Comparison of ENCODE assay signal across 15 cellular contexts in the genomic region with DNA sequence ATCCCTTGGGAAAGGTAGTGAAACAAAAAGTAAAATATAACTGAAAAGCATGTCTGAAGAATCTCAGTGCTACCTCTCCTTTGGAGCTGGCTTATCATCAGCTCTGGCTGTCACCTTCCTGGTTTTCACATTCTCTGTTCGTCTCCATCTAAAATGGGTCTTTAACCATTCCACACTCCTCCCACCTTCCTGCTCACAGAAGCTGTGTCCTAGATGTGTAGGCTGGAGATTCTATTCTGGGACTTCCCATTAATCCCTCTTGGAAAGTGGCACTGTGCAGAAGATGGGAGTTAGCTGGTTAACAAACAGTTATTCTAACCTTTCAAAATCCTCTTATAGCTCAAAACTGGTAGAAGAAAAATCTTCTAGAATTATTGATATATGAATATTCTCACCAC. TPM values are rescaled to one million over a fixed set of nuclear protein-coding genes. Genes with fewer than 3 reads are reported as not detected.
DNase-seq lines count a peak whose midpoint lies in the region; ATAC-seq and TF ChIP-seq lines count a peak whose summit lies in the region.
"Had no signal": no experiment of that assay in that cellular context is flagged by ENCODE, and none has a peak within 500 bp of the region (broad histone marks: within the 10 kb centered on the region; RNA-seq: fewer than 3 reads in every experiment).

No MANE protein-coding gene starts in this region.

- H2BK120ac ChIP-seq in mesendoderm (ENCODE audit: low read depth, low read length) = no peak overlapping the region
- peak overlapping the region; percentile 38 for H2BK120ac ChIP-seq in trophoblast cell (ENCODE audit: insufficient read depth, low read length, poor library complexity)

- H3K9ac ChIP-seq in mesendoderm (ENCODE audit: low read length) (no peak overlapping the region), trophoblast cell (ENCODE audit: low read length) (no peak overlapping the region)

- no peak overlapping the region for H3K27ac Mint-ChIP-seq in GM23338
- no peak overlapping the region for H3K27ac Mint-ChIP-seq in activated naive CD4-positive, alpha-beta T cell treated with anti-CD3 and anti-CD28 coated beads, Interleukin-2, amount 50 U/mL, for 72 hours
- H3K27ac Mint-ChIP-seq in T-helper 17 cell = no peak overlapping the region

- H3K4me3 ChIP-seq in GM23338 (no peak overlapping the region), SJSA1 (peak overlapping the region; percentile 5; the same call in 1 of the 2 replicates), mesendoderm (ENCODE audit: low read length) (no peak overlapping the region), trophoblast cell (ENCODE audit: low read depth, low read length) (no peak overlapping the region)

- H3K9me3 Mint-ChIP-seq in GM23338 = peaks cover 23% of the 10 kb centered on the region
- peaks cover 0 to 1% of the 10 kb centered on the region in 2 donors for H3K9me3 Mint-ChIP-seq in activated naive CD4-positive, alpha-beta T cell treated with anti-CD3 and anti-CD28 coated beads, Interleukin-2, amount 50 U/mL, for 72 hours

- no peak overlapping the region for H3K56ac ChIP-seq in mesendoderm (ENCODE audit: low read length)

- H2AFZ ChIP-seq in GM23338 (no peak overlapping the region), trophoblast cell (ENCODE audit: insufficient read depth, low read length, poor library complexity) (no peak overlapping the region)

- no peak overlapping the region for H3K4ac ChIP-seq in mesendoderm (ENCODE audit: low read depth, low read length)
- H3K4ac ChIP-seq in trophoblast cell (ENCODE audit: low read depth, low read length) = no peak overlapping the region

- no peak overlapping the region for H4K91ac ChIP-seq in trophoblast cell (ENCODE audit: low read depth, low read length)

- peaks cover 27% of the 10 kb centered on the region for H3K4me1 Mint-ChIP-seq in GM23338
- peaks cover 4% of the 10 kb centered on the region for H3K4me1 Mint-ChIP-seq in T-helper 17 cell

- H3K14ac ChIP-seq in trophoblast cell (ENCODE audit: low read length) = no peak overlapping the region

- H3K36me3 Mint-ChIP-seq in GM23338 (ENCODE audit: low read depth) (peaks cover 35% of the 10 kb centered on the region), T-helper 17 cell (ENCODE audit: low read depth) (peaks cover 3% of the 10 kb centered on the region)
- peaks cover 0 to 1% of the 10 kb centered on the region in 2 donors for H3K36me3 Mint-ChIP-seq in activated naive CD4-positive, alpha-beta T cell treated with anti-CD3 and anti-CD28 coated beads, Interleukin-2, amount 50 U/mL, for 72 hours

- H4K8ac ChIP-seq in mesendoderm (ENCODE audit: low read depth, low read length) = no peak overlapping the region
- H4K8ac ChIP-seq in trophoblast cell (ENCODE audit: low read depth, low read length) = no peak overlapping the region

- 0 out of 2 replicates have a peak, but pooled peaks cover 6% of the 10 kb centered on the region for H3K9me3 ChIP-seq in SJSA1 (replicated peaks)
- H3K9me3 ChIP-seq in trophoblast cell (ENCODE audit: insufficient read depth, low read depth, low read length) = no peaks in the 10 kb centered on the region
- no peaks in the 10 kb centered on the region for H3K9me3 ChIP-seq in T-helper 17 cell (ENCODE audit: control insufficient read depth, low read length, poor library complexity, severe bottlenecking)

- peak overlapping the region; percentile 48 for H3K4me2 ChIP-seq in GM23338
- H3K4me2 ChIP-seq in mesendoderm (ENCODE audit: low read length) = no peak overlapping the region
- no peak overlapping the region for H3K4me2 ChIP-seq in trophoblast cell (ENCODE audit: low read length)

- H3K79me2 ChIP-seq in GM23338 (replicated peaks; ENCODE audit: insufficient read depth) = peaks cover 5% of the 10 kb centered on the region
- H3K79me2 ChIP-seq in mesendoderm (ENCODE audit: control insufficient read depth, insufficient read depth, low read length) = peaks cover 2% of the 10 kb centered on the region
- H3K79me2 ChIP-seq in trophoblast cell (ENCODE audit: control insufficient read depth, insufficient read depth, low read length, poor library complexity) = no peaks in the 10 kb centered on the region

- H3K18ac ChIP-seq in mesendoderm (ENCODE audit: low read length) = no peak overlapping the region
- H3K18ac ChIP-seq in trophoblast cell (ENCODE audit: low read length) = no peak overlapping the region

- DNase-seq in GM23338 (ENCODE audit: low spot score) (no peak), SJSA1 (ENCODE audit: low read depth in 1 of 2, low spot score in 2 of 2) (no peak), mesendoderm (peak; percentile 37), trophoblast cell (no peak), T-helper 17 cell (no peak), Ammon's horn (ENCODE audit: low spot score) (no peak)
- no peak for DNase-seq in activated naive CD4-positive, alpha-beta T cell treated with anti-CD3 and anti-CD28 coated beads, Interleukin-2, amount 50 U/mL, for 72 hours (ENCODE audit: low spot score in 2 of 2)
- DNase-seq: ACHN, DMS79 treated with DMSO at 0.1 percent for 48 hours, H9, NCI-H1105, NCI-H2081 treated with DMSO at 0.1 percent for 48 hours, NCI-H748 treated with DMSO at 0.1 percent for 48 hours, OCI-M1 had no signal

- ATAC-seq in GM23338 (no peak), T-helper 17 cell (no peak)
- ATAC-seq in activated naive CD4-positive, alpha-beta T cell treated with anti-CD3 and anti-CD28 coated beads, Interleukin-2, amount 50 U/mL, for 72 hours = no peak
- ATAC-seq: SK-N-SH treated with all-trans-retinoic acid at 6 μM for 48 hours had no signal

- H3K27me3 Mint-ChIP-seq in GM23338 (ENCODE audit: insufficient read depth, low read depth, poor library complexity) = peaks cover 3% of the 10 kb centered on the region
- peaks cover 47% of the 10 kb centered on the region for H3K27me3 Mint-ChIP-seq in T-helper 17 cell

- no peak overlapping the region for H3K4me3 Mint-ChIP-seq in GM23338
- H3K4me3 Mint-ChIP-seq in T-helper 17 cell = no peak overlapping the region
- H3K4me3 Mint-ChIP-seq: H9 had no signal

- H3K27ac ChIP-seq in GM23338 (ENCODE audit: low read depth) (no peak overlapping the region; the same call in 1 of the 2 replicates), SJSA1 (peak overlapping the region; percentile 50), mesendoderm (ENCODE audit: low read depth, low read length) (no peak overlapping the region), trophoblast cell (ENCODE audit: low read depth, low read length) (peak overlapping the region; percentile 21)

- H2BK5ac ChIP-seq in mesendoderm (ENCODE audit: low read length) (no peak overlapping the region), trophoblast cell (ENCODE audit: low read depth, low read length, poor library complexity) (no peak overlapping the region)

- no CpG with 5 or more reads among the region's 1 CpG for WGBS in mesendoderm (ENCODE audit: extremely low coverage, insufficient coverage, low lambda C conversion rate)
- WGBS in trophoblast cell (ENCODE audit: extremely low coverage, insufficient coverage, insufficient read length) = no CpG with 5 or more reads among the region's 1 CpG

- H4K5ac ChIP-seq in mesendoderm (ENCODE audit: low read length) = no peak overlapping the region

- H4K12ac ChIP-seq in trophoblast cell (ENCODE audit: low read depth, low read length) = no peak overlapping the region

- no peak overlapping the region for H2BK12ac ChIP-seq in trophoblast cell (ENCODE audit: low read length)

- peaks cover 9% of the 10 kb centered on the region for H3K9me2 ChIP-seq in GM23338 (ENCODE audit: insufficient read depth)

- no peak for TF ChIP-seq CTCF in GM23338 (conservative IDR thresholded peaks at IDR 0.05; ENCODE audit: low read depth in 2 of 2)

- H3K4me1 ChIP-seq in GM23338 (ENCODE audit: insufficient read depth) (peaks cover 28% of the 10 kb centered on the region), SJSA1 (replicated peaks) (peaks cover 33% of the 10 kb centered on the region), mesendoderm (ENCODE audit: control insufficient read depth, low read depth, low read length) (peaks cover 6% of the 10 kb centered on the region), trophoblast cell (ENCODE audit: control insufficient read depth in 1 of 2, insufficient read depth in 2 of 2, low read length in 2 of 2) (peaks cover 5 to 8% of the 10 kb centered on the region in 2 experiments)

- H2BK15ac ChIP-seq in mesendoderm (replicated peaks; ENCODE audit: low read depth) = no peak overlapping the region

- no peaks in the 10 kb centered on the region for H4K20me1 ChIP-seq in GM23338 (replicated peaks; ENCODE audit: insufficient read depth)

- no peak overlapping the region for H2AK5ac ChIP-seq in mesendoderm (ENCODE audit: low read length)
- H2AK5ac ChIP-seq in trophoblast cell (ENCODE audit: low read length) = no peak overlapping the region

- H3K23ac ChIP-seq in mesendoderm (ENCODE audit: low read length) (no peak overlapping the region), trophoblast cell (ENCODE audit: low read length) (no peak overlapping the region)

- H3K27me3 ChIP-seq in GM23338 (ENCODE audit: insufficient read depth) (no peaks in the 10 kb centered on the region), SJSA1 (replicated peaks) (no peaks in the 10 kb centered on the region), mesendoderm (ENCODE audit: insufficient read depth, low read length, poor library complexity) (no peaks in the 10 kb centered on the region), trophoblast cell (ENCODE audit: insufficient read depth, low read length) (no peaks in the 10 kb centered on the region)

- H3K36me3 ChIP-seq in GM23338 (ENCODE audit: insufficient read depth) (peaks cover 5% of the 10 kb centered on the region; the same call in 1 of the 2 replicates), SJSA1 (peaks cover 8% of the 10 kb centered on the region), mesendoderm (ENCODE audit: control insufficient read depth, insufficient read depth, low read length) (no peaks in the 10 kb centered on the region), trophoblast cell (ENCODE audit: control insufficient read depth in 1 of 2, insufficient read depth in 2 of 2, low read length in 2 of 2) (no peaks in the 10 kb centered on the region)

- H3F3A ChIP-seq in GM23338 (replicated peaks; ENCODE audit: low read depth) = no peaks in the 10 kb centered on the region

- H3K79me1 ChIP-seq in mesendoderm (ENCODE audit: low read length) (peaks cover 2% of the 10 kb centered on the region), trophoblast cell (ENCODE audit: low read length) (peaks cover 4% of the 10 kb centered on the region)

TF ChIP-seq in GM23338, 12 proteins besides CTCF, POLR2A, EP300 and RAD21 (continues in another document):
- TF ChIP-seq EZH2 (IDR thresholded peaks at IDR 0.05; ENCODE audit: low read depth, unreplicated experiment) (no peak), ZNF114 (CRISPR knock-in tag; IDR thresholded peaks at IDR 0.05) (no peak), EZH2phosphoT487 (IDR thresholded peaks at IDR 0.05; ENCODE audit: unreplicated experiment) (no peak)

RNA-seq across cellular contexts. Expression of gene HS3ST3A1, which starts 32.0 kb away (rescaled TPM):
- 17.6 and 24.1 TPM in 2 replicates for total RNA-seq in GM23338 (2014; rRNA removed; shearing (Covaris generic))
- 5.4 and 6.1 TPM in 2 replicates for polyA plus RNA-seq in GM23338 (2016; fragmentation: Nextera tagmentation; extraction: Ambion mirVana)
- total RNA-seq in SJSA1 (2014; rRNA removed; shearing (Covaris generic)) = 12.9 and 16.8 TPM in 2 replicates
- polyA plus RNA-seq in mesendoderm (2013, experiment 1 of 2) = 12.0 TPM
- 10.6 TPM for polyA plus RNA-seq in mesendoderm (2013, experiment 2 of 2)
- polyA plus RNA-seq in trophoblast cell (2013) = 9.2 and 9.9 TPM in 2 replicates
- not detected for total RNA-seq in activated naive CD4-positive, alpha-beta T cell treated with anti-CD3 and anti-CD28 coated beads, Interleukin-2, amount 50 U/mL, for 72 hours
- 1 to 10 TPM in 1 of 2 donors, not detected in 1; 1.4 TPM for total RNA-seq in T-helper 17 cell

Comparison
In these comparisons a context has a peak if more than half of its experiments do, and no peak if none do; other contexts are left out.
1. H3K27ac ChIP-seq: peak in SJSA1 (single experiment) and trophoblast cell (single experiment); none in GM23338 (single experiment) and mesendoderm (single experiment).